Comparison of ENCODE assay signal across 1 cellular context in genomic region chr17:1997587-1998425, GRCh38.
TF ChIP-seq lines count a peak whose summit lies in the region.

No MANE protein-coding gene starts in this region.

TF ChIP-seq in HepG2, 621 proteins besides CTCF, POLR2A, EP300 and RAD21 (continued from another document and continues in another):
- peak; percentile 68; the same call in 1 of the 2 replicates for TF ChIP-seq HNF1B (CRISPR knock-in tag; IDR thresholded peaks at IDR 0.05)
- TF ChIP-seq AGO2 (optimal IDR thresholded peaks at IDR 0.05; ENCODE audit: low read depth, low read length) = peak; percentile 33
- TF ChIP-seq RBM39 (IDR thresholded peaks at IDR 0.05; ENCODE audit: low read depth, low read length, poor library complexity, severe bottlenecking) = peak; percentile 80
- no peak for TF ChIP-seq HES4 (CRISPR knock-in tag; IDR thresholded peaks at IDR 0.05; ENCODE audit: borderline replicate concordance)
- TF ChIP-seq NFYC (CRISPR knock-in tag; IDR thresholded peaks at IDR 0.05) = no peak
- no peak for TF ChIP-seq MLXIP (CRISPR knock-in tag; IDR thresholded peaks at IDR 0.05; ENCODE audit: borderline replicate concordance)
- TF ChIP-seq ZNF121 (CRISPR knock-in tag; IDR thresholded peaks at IDR 0.05) = no peak
- TF ChIP-seq BCL6 (CRISPR knock-in tag; IDR thresholded peaks at IDR 0.05) = peak; percentile 80
- 0 out of 2 replicates have a peak, but pooled peaks have one; percentile 46 for TF ChIP-seq HMG20A (CRISPR knock-in tag; IDR thresholded peaks at IDR 0.05; ENCODE audit: borderline replicate concordance)
- no peak for TF ChIP-seq SUZ12 (IDR thresholded peaks at IDR 0.05; ENCODE audit: low read depth, low read length)
- TF ChIP-seq KIAA2018 (CRISPR knock-in tag; IDR thresholded peaks at IDR 0.05; ENCODE audit: borderline replicate concordance) = no peak
- no peak for TF ChIP-seq LRRFIP1 (CRISPR knock-in tag; conservative IDR thresholded peaks at IDR 0.05)
- no peak for TF ChIP-seq ZNF674 (CRISPR knock-in tag; IDR thresholded peaks at IDR 0.05; ENCODE audit: low read depth)
- TF ChIP-seq PHF20 (CRISPR knock-in tag; IDR thresholded peaks at IDR 0.05) = no peak; the same call in 1 of the 2 replicates
- TF ChIP-seq ZNF563 (CRISPR knock-in tag; IDR thresholded peaks at IDR 0.05) = no peak
- no peak for TF ChIP-seq SP1 (IDR thresholded peaks at IDR 0.05)
- no peak for TF ChIP-seq SP1 (CRISPR knock-in tag; IDR thresholded peaks at IDR 0.05)
- TF ChIP-seq ARHGAP35 (CRISPR knock-in tag; IDR thresholded peaks at IDR 0.05; ENCODE audit: borderline replicate concordance) = no peak
- no peak for TF ChIP-seq RFX3 (CRISPR knock-in tag; IDR thresholded peaks at IDR 0.05)
- no peak for TF ChIP-seq USF2 (IDR thresholded peaks at IDR 0.05; ENCODE audit: low read depth, low read length)
- TF ChIP-seq USF2 (CRISPR knock-in tag; IDR thresholded peaks at IDR 0.05; ENCODE audit: borderline replicate concordance) = no peak
- no peak for TF ChIP-seq ZNF543 (CRISPR knock-in tag; IDR thresholded peaks at IDR 0.05)
- no peak for TF ChIP-seq GRHL1 (CRISPR knock-in tag; conservative IDR thresholded peaks at IDR 0.05)
- TF ChIP-seq ZBTB44 (CRISPR knock-in tag; IDR thresholded peaks at IDR 0.05) = no peak
- no peak for TF ChIP-seq ZNF710 (CRISPR knock-in tag; IDR thresholded peaks at IDR 0.05; ENCODE audit: borderline replicate concordance)
- TF ChIP-seq NPAS2 (CRISPR knock-in tag; IDR thresholded peaks at IDR 0.05; ENCODE audit: borderline replicate concordance) = no peak
- no peak for TF ChIP-seq ZNF720 (CRISPR knock-in tag; IDR thresholded peaks at IDR 0.05)
- no peak; the same call in 1 of the 2 replicates for TF ChIP-seq KDM5B (CRISPR knock-in tag; IDR thresholded peaks at IDR 0.05; ENCODE audit: borderline replicate concordance)
- TF ChIP-seq ZNF12 (CRISPR knock-in tag; IDR thresholded peaks at IDR 0.05) = no peak
- TF ChIP-seq ZNF256 (CRISPR knock-in tag; conservative IDR thresholded peaks at IDR 0.05) = no peak
- no peak for TF ChIP-seq ZNF747 (CRISPR knock-in tag; IDR thresholded peaks at IDR 0.05; ENCODE audit: borderline replicate concordance)
- TF ChIP-seq PHF8 (CRISPR knock-in tag; IDR thresholded peaks at IDR 0.05) = peak; percentile 44; the same call in 1 of the 2 replicates
- no peak for TF ChIP-seq ZC3H13 (CRISPR knock-in tag; IDR thresholded peaks at IDR 0.05)
- no peak for TF ChIP-seq TAF15 (IDR thresholded peaks at IDR 0.05; ENCODE audit: low read depth, low read length, poor library complexity, severe bottlenecking)
- TF ChIP-seq ZNF775 (CRISPR knock-in tag; IDR thresholded peaks at IDR 0.05; ENCODE audit: borderline replicate concordance) = no peak
- no peak for TF ChIP-seq ZFX (CRISPR knock-in tag; IDR thresholded peaks at IDR 0.05; ENCODE audit: low read depth)
